Comparison of ENCODE assay signal across 31 cellular contexts in the genomic region with DNA sequence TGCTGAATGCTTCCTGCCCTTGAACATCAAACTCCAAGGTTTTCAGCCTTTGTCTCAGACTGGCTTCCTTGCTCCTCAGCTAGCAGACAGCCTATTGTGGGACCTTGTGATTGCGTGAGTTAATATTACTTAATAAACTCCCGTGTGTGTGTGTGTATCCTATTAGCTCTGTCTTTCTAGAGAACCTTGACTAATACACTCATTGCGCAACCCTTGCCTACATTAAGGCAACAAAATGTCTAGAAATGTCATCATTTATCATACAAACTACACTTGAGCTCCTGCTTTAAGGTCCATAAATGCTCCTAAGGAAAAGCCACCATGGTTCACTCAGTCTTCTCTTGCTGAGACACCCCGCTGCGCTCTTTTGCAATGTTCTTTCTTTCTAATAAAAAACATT.
DNase-seq lines count a peak whose midpoint lies in the region; ATAC-seq, FAIRE-seq and TF ChIP-seq lines count a peak whose summit lies in the region.
"Had no signal": no experiment of that assay in that cellular context is flagged by ENCODE, and none has a peak within 500 bp of the region (broad histone marks: within the 10 kb centered on the region; RNA-seq: fewer than 3 reads in every experiment).

No MANE protein-coding gene starts in this region.

- no peak overlapping the region for H3K4me2 ChIP-seq in A549
- no peak overlapping the region for H3K4me2 ChIP-seq in HCT116 (ENCODE audit: low read length)

- H3K27me3 ChIP-seq in HCT116 (ENCODE audit: insufficient read depth, low read length): no peaks in the 10 kb centered on the region
- H3K27me3 ChIP-seq in suprapubic skin: no peaks in the 10 kb centered on the region
- H3K27me3 ChIP-seq: heart left ventricle, Peyer's patch, right atrium auricular region, spleen, stomach, thyroid gland, vagina had no signal

- H3K36me3 ChIP-seq in HCT116 (ENCODE audit: control insufficient read depth in 1 of 2, insufficient read depth in 2 of 2, low read length in 2 of 2) (no peaks in the 10 kb centered on the region), suprapubic skin (no peaks in the 10 kb centered on the region)
- H3K36me3 ChIP-seq: heart left ventricle, Peyer's patch, right atrium auricular region, spleen, stomach, thyroid gland, vagina, WERI-Rb-1 had no signal

- DNase-seq in A549 (ENCODE audit: low read depth in 1 of 2, low spot score in 1 of 2) (no peak), HCT116 (ENCODE audit: low read depth, low spot score) (no peak), OCI-M1 (lab: John Stamatoyannopoulos, UW) (peak; percentile 17), epithelial cell of esophagus (ENCODE audit: low read depth) (peak; percentile 71), SW 1271 (lab: John Stamatoyannopoulos, UW) (no peak), NCI-H2196 (lab: John Stamatoyannopoulos, UW; ENCODE audit: unreplicated experiment) (no peak), suprapubic skin (ENCODE audit: low spot score in 2 of 2) (no peak)
- DNase-seq: activated CD4-positive, alpha-beta T cell treated with anti-CD3 and anti-CD28 coated beads for 48 hours; activated CD8-positive, alpha-beta memory T cell treated with anti-CD3 and anti-CD28 coated beads for 24 hours; activated T-cell treated with anti-CD3 and anti-CD28 coated beads for 4 hours; CD4-positive, alpha-beta memory T cell; DMS 273 treated with DMSO at 0.1 percent for 48 hours; effector memory CD4-positive, alpha-beta T cell; foreskin melanocyte; heart left ventricle; KBM-7; midbrain; naive B cell; NCI-H146; Peyer's patch; SHP77 treated with DMSO at 0.1 percent for 48 hours; spleen; stomach; T1000; thyroid gland; WERI-Rb-1 had no signal

- CTCF ChIA-PET in A549 (lab: Yijun Ruan, JAX): interaction anchor here (1.0 kb wide), 1 partner anchor 38 kb away, joined by 3 read pairs; no protein-coding TSS in a partner anchor
- CTCF ChIA-PET in HCT116 (lab: Charles Lee): no interaction called here

- H3K9me3 ChIP-seq in A549 (no peaks in the 10 kb centered on the region), HCT116 (ENCODE audit: control insufficient read depth in 1 of 2, insufficient read depth in 1 of 2, low read depth in 1 of 2, low read length in 2 of 2) (no peaks in the 10 kb centered on the region), suprapubic skin (peaks cover 12% of the 10 kb centered on the region)
- H3K9me3 ChIP-seq: right atrium auricular region, thyroid gland, vagina had no signal

- ATAC-seq in A549 (no peak), HCT116 (no peak), GM19463 (IDR thresholded peaks at IDR 0.05; ENCODE audit: unreplicated experiment) (no peak)
- ATAC-seq: heart left ventricle had no signal

- no peaks in the 10 kb centered on the region for H4K20me1 ChIP-seq in HCT116 (ENCODE audit: insufficient read depth)

- H3K4me1 ChIP-seq in A549 (no peaks in the 10 kb centered on the region), HCT116 (ENCODE audit: control insufficient read depth in 1 of 2, insufficient read depth in 2 of 2, low read length in 2 of 2) (peaks cover 0 to 12% of the 10 kb centered on the region in 2 experiments; a peak in 2 of 4 replicates), suprapubic skin (no peaks in the 10 kb centered on the region)
- H3K4me1 ChIP-seq: heart left ventricle, Peyer's patch, right atrium auricular region, spleen, stomach, thyroid gland, vagina had no signal

- RAD21 ChIA-PET in HCT116 (lab: Charles Lee; ENCODE audit: low non-redundant PET in 1 of 2, low total read pairs in 2 of 2, uncharacterized antibody in 2 of 2, unreplicated experiment in 2 of 2): no interaction called here

- H3K4me3 ChIP-seq in A549 (no peak overlapping the region), HCT116 (replicated peaks in 1 of 2; ENCODE audit: low read depth in 1 of 2, low read length in 2 of 2) (no peak overlapping the region), epithelial cell of esophagus (ENCODE audit: low read length) (no peak overlapping the region), suprapubic skin (no peak overlapping the region)
- H3K4me3 ChIP-seq: coronary artery, heart left ventricle, Peyer's patch, right atrium auricular region, spleen, stomach, thyroid gland, vagina had no signal

- no peak for FAIRE-seq in A549 (lab: Jason Lieb, UNC)
- FAIRE-seq: GM12891 had no signal

- BruUV-seq in HCT116 (replicated peaks; lab: Mats Ljungman, UMichigan): no TSS peak

- WGBS in A549 (ENCODE audit: missing lambda C conversion rate): 58% methylated on average over 5 of the region's 5 CpGs
- 86% methylated on average over 5 of the region's 5 CpGs for WGBS in suprapubic skin

- H3K27ac ChIP-seq in A549 (no peak overlapping the region), HCT116 (ENCODE audit: low read depth, low read length) (no peak overlapping the region), suprapubic skin (no peak overlapping the region)
- H3K27ac ChIP-seq: coronary artery, heart left ventricle, Peyer's patch, right atrium auricular region, spleen, stomach, thyroid gland, vagina, WERI-Rb-1 had no signal

- H3K9me2 ChIP-seq in HCT116 (ENCODE audit: insufficient read depth): no peaks in the 10 kb centered on the region

- TF ChIP-seq POLR2A in A549 (IDR thresholded peaks at IDR 0.05; ENCODE audit: low read length) (no peak), HCT116 (IDR thresholded peaks at IDR 0.05; ENCODE audit: borderline replicate concordance, extremely low read depth, insufficient read depth, insufficient read length) (no peak), suprapubic skin (IDR thresholded peaks at IDR 0.05) (no peak)

- TF ChIP-seq EP300 in A549 (IDR thresholded peaks at IDR 0.05) (no peak), suprapubic skin (IDR thresholded peaks at IDR 0.05) (no peak)

- no peaks in the 10 kb centered on the region for H3K79me2 ChIP-seq in HCT116 (ENCODE audit: insufficient read depth, low read length)

- TF ChIP-seq CTCF in A549 (IDR thresholded peaks at IDR 0.05) (no peak), HCT116 (IDR thresholded peaks at IDR 0.05 in 2 of 3, conservative IDR thresholded peaks at IDR 0.05 in 1 of 3; ENCODE audit: borderline replicate concordance in 1 of 3, insufficient read depth in 1 of 3, low read depth in 2 of 3, low read length in 2 of 3) (no peak), epithelial cell of esophagus (IDR thresholded peaks at IDR 0.05; ENCODE audit: insufficient read depth, low read depth, low read length, missing control alignments) (no peak), suprapubic skin (IDR thresholded peaks at IDR 0.05) (no peak)

- H3K9ac ChIP-seq in HCT116 (ENCODE audit: low read length): no peak overlapping the region

- no peak overlapping the region for H2AFZ ChIP-seq in HCT116 (ENCODE audit: low read depth, low read length, poor library complexity, severe bottlenecking)

- intact Hi-C loops in HCT116 (cut with micrococcal nuclease): no loop called here

- POLR2A ChIA-PET in A549 (lab: Yijun Ruan, JAX): no interaction called here
- POLR2A ChIA-PET in HCT116 (lab: Charles Lee): no interaction called here

- TF ChIP-seq RAD21 in A549 (conservative IDR thresholded peaks at IDR 0.05 in 1 of 2, IDR thresholded peaks at IDR 0.05 in 1 of 2) (no peak), HCT116 (IDR thresholded peaks at IDR 0.05; ENCODE audit: low read depth) (no peak)

TF ChIP-seq in A549, 52 proteins besides CTCF, POLR2A, EP300 and RAD21:
- TF ChIP-seq EHF (CRISPR knock-in tag; IDR thresholded peaks at IDR 0.05): no peak
- peak; percentile 49 to 67; a peak in 3 of 4 replicates for TF ChIP-seq CEBPB (IDR thresholded peaks at IDR 0.05)

TF ChIP-seq in HCT116, 20 proteins besides CTCF, POLR2A, EP300 and RAD21:
- TF ChIP-seq MAX (IDR thresholded peaks at IDR 0.05) (no peak), EZH2 (IDR thresholded peaks at IDR 0.05) (no peak), ATF3 (IDR thresholded peaks at IDR 0.05) (no peak), CEBPB (IDR thresholded peaks at IDR 0.05; ENCODE audit: low read depth) (peak; percentile 34; the same call in 1 of the 2 replicates), EZH2phosphoT487 (IDR thresholded peaks at IDR 0.05; ENCODE audit: borderline replicate concordance) (no peak), ZFX (IDR thresholded peaks at IDR 0.05) (no peak), YY1 (IDR thresholded peaks at IDR 0.05; ENCODE audit: extremely low read depth, insufficient replicate concordance, low read depth, low read length) (no peak), EGR1 (IDR thresholded peaks at IDR 0.05; ENCODE audit: low read depth) (no peak)
- TF ChIP-seq, protein P1, sequence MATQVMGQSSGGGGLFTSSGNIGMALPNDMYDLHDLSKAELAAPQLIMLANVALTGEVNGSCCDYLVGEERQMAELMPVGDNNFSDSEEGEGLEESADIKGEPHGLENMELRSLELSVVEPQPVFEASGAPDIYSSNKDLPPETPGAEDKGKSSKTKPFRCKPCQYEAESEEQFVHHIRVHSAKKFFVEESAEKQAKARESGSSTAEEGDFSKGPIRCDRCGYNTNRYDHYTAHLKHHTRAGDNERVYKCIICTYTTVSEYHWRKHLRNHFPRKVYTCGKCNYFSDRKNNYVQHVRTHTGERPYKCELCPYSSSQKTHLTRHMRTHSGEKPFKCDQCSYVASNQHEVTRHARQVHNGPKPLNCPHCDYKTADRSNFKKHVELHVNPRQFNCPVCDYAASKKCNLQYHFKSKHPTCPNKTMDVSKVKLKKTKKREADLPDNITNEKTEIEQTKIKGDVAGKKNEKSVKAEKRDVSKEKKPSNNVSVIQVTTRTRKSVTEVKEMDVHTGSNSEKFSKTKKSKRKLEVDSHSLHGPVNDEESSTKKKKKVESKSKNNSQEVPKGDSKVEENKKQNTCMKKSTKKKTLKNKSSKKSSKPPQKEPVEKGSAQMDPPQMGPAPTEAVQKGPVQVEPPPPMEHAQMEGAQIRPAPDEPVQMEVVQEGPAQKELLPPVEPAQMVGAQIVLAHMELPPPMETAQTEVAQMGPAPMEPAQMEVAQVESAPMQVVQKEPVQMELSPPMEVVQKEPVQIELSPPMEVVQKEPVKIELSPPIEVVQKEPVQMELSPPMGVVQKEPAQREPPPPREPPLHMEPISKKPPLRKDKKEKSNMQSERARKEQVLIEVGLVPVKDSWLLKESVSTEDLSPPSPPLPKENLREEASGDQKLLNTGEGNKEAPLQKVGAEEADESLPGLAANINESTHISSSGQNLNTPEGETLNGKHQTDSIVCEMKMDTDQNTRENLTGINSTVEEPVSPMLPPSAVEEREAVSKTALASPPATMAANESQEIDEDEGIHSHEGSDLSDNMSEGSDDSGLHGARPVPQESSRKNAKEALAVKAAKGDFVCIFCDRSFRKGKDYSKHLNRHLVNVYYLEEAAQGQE (IDR thresholded peaks at IDR 0.05; ENCODE audit: low read depth): no peak

Comparison
In these comparisons a context has a peak if more than half of its experiments do, and no peak if none do; other contexts are left out.
1. DNase-seq: peak in OCI-M1 (single experiment) and epithelial cell of esophagus (single experiment); none in A549 (0 of 2), HCT116 (single experiment), SW 1271 (0 of 2), NCI-H2196 (single experiment) and suprapubic skin (0 of 2).
2. Of the 6 proteins assayed by ChIP-seq in both A549 and HCT116: peak only in A549: none; only in HCT116: none; in both: CEBPB; in neither: 5.